8 cellular contexts compared by ENCODE assay signal in genomic region chr10:73543-74265, GRCh38. TPM values are rescaled to one million over a fixed set of nuclear protein-coding genes. Genes with fewer than 3 reads are reported as not detected.
DNase-seq lines count a peak whose midpoint lies in the region; FAIRE-seq and TF ChIP-seq lines count a peak whose summit lies in the region.
"Not testable (repeated sequence)": the region's sequence is repeated elsewhere in the genome, so short reads cannot be mapped to it uniquely, and the experiment has no call there.

No MANE protein-coding gene starts in this region.

- H3K27ac ChIP-seq in SJSA1 = peak overlapping the region; percentile 19; the same call in 1 of the 2 replicates
- not testable (repeated sequence) for H3K27ac ChIP-seq in H1 (ENCODE audit: low read depth, low read length); keratinocyte (ENCODE audit: control insufficient read depth, insufficient read depth, low read length); substantia nigra (ENCODE audit: low read depth, low read length, poor library complexity, severe bottlenecking)

- H4K20me1 ChIP-seq in H1 (replicated peaks in 1 of 2; ENCODE audit: control insufficient read depth in 1 of 2, insufficient read depth in 2 of 2, low read length in 2 of 2); keratinocyte (ENCODE audit: control insufficient read depth, extremely low read depth, insufficient read depth, low read length): not testable (repeated sequence)

- H2AFZ ChIP-seq in H1 (ENCODE audit: low read length) = not testable (repeated sequence)
- peak overlapping the region; percentile 61 for H2AFZ ChIP-seq in keratinocyte (ENCODE audit: control insufficient read depth, low read length)

- not testable (repeated sequence) for H3K9me3 ChIP-seq in Caco-2; SJSA1 (replicated peaks); H1 (ENCODE audit: insufficient read depth in 2 of 2, low read depth in 1 of 2, low read length in 1 of 2); keratinocyte (ENCODE audit: control insufficient read depth, low read depth, low read length)

- H3K4me2 ChIP-seq in H1 (ENCODE audit: insufficient read depth in 1 of 2, low read depth in 2 of 2, low read length in 2 of 2) = peak overlapping the region; percentile 71 to 74; a peak in 3 of 4 replicates
- H3K4me2 ChIP-seq in keratinocyte (ENCODE audit: control insufficient read depth, extremely low read depth, insufficient read depth, low read depth, low read length) = peak overlapping the region; percentile 62

- not testable (repeated sequence) for H4K5ac ChIP-seq in H1 (ENCODE audit: insufficient read length, low read depth, low read length)

- TF ChIP-seq CTCF in Caco-2 (IDR thresholded peaks at IDR 0.05; ENCODE audit: insufficient read depth in 1 of 2, low read depth in 1 of 2, low read length in 1 of 2, severe bottlenecking in 1 of 2, unreplicated experiment in 1 of 2) = peak; percentile 23 to 25
- TF ChIP-seq CTCF in H1 (IDR thresholded peaks at IDR 0.05; ENCODE audit: control extremely low read depth in 1 of 3, insufficient read depth in 1 of 3, low read depth in 1 of 3, low read length in 3 of 3) = peak; percentile 50 to 69 (median 55)
- TF ChIP-seq CTCF in keratinocyte (optimal IDR thresholded peaks at IDR 0.05 in 1 of 3, IDR thresholded peaks at IDR 0.05 in 1 of 3, conservative IDR thresholded peaks at IDR 0.05 in 1 of 3; ENCODE audit: extremely low read depth in 1 of 3, insufficient read depth in 2 of 3, low read length in 3 of 3) = peak; percentile 22 to 71 (median 38)

- not testable (repeated sequence) for H3K79me1 ChIP-seq in H1 (ENCODE audit: low read depth, low read length)

- not testable (repeated sequence) for H3K27me3 Mint-ChIP-seq in Caco-2 (ENCODE audit: insufficient read depth, unreplicated experiment)
- H3K27me3 Mint-ChIP-seq in activated T-helper 1 cell treated with anti-CD3 and anti-CD28 coated beads, Interleukin-12 subunit alpha, Interleukin-12 subunit beta, Interleukin-2, Interleukin-4 antibody, amounts not matched to agents 30 ng/mL and 10 ng/mL and 1 ng/mL, durations not matched to agents 14 hours and 24 hours and 36 hours (ENCODE audit: insufficient read depth) = peaks cover 24% of the 10 kb centered on the region

- H4K8ac ChIP-seq in H1 (ENCODE audit: extremely low read depth, insufficient read depth, low read length) = peak overlapping the region; percentile 51; the same call in 1 of the 2 replicates

- dilution Hi-C loops in keratinocyte (cut with MboI; ENCODE audit: extremely low pct_ligation_motif_present, low sequenced_read_pairs) = not testable (repeated sequence)

- not testable (repeated sequence) for H3K4me3 Mint-ChIP-seq in Caco-2 (ENCODE audit: unreplicated experiment)
- peak overlapping the region; percentile 78 for H3K4me3 Mint-ChIP-seq in activated T-helper 1 cell treated with anti-CD3 and anti-CD28 coated beads, Interleukin-12 subunit alpha, Interleukin-12 subunit beta, Interleukin-2, Interleukin-4 antibody, amounts not matched to agents 30 ng/mL and 10 ng/mL and 1 ng/mL, durations not matched to agents 14 hours and 24 hours and 36 hours

- not testable (repeated sequence) for H3K56ac ChIP-seq in H1 (replicated peaks; ENCODE audit: insufficient read length, low read depth, low read length)

- WGBS in H1 (ENCODE audit: extremely low coverage in 1 of 2, insufficient coverage in 1 of 2, insufficient read length in 1 of 2, insufficient replicate concordance in 2 of 2, low coverage in 1 of 2, low lambda C conversion rate in 2 of 2, missing lambda C conversion rate in 1 of 2), 2 experiments = 13% methylated on average over 26 of the region's 65 CpGs; no CpG with 5 or more reads in 1 of the 2 experiments

- not testable (repeated sequence) for H2BK20ac ChIP-seq in H1 (ENCODE audit: low read length)

- not testable (repeated sequence) for H3K79me2 ChIP-seq in H1 (ENCODE audit: control insufficient read depth in 1 of 2, insufficient read depth in 2 of 2, low read length in 2 of 2); keratinocyte (ENCODE audit: control insufficient read depth, insufficient read depth, low read length)

- TF ChIP-seq POLR2A in H1 (IDR thresholded peaks at IDR 0.05; ENCODE audit: control extremely low read depth in 1 of 2, low read depth in 2 of 2, low read length in 2 of 2) = not testable (repeated sequence)

- FAIRE-seq in H1 (lab: Jason Lieb, UNC); keratinocyte (lab: Jason Lieb, UNC): not testable (repeated sequence)

- H4K91ac ChIP-seq in H1 (replicated peaks; ENCODE audit: insufficient read length, low read length) = not testable (repeated sequence)

- intact Hi-C loops in Caco-2 (cut with micrococcal nuclease; ENCODE audit: unreplicated experiment); activated T-helper 1 cell treated with anti-CD3 and anti-CD28 coated beads, Interleukin-12 subunit alpha, Interleukin-12 subunit beta, Interleukin-2, Interleukin-4 antibody, amounts not matched to agents 30 ng/mL and 10 ng/mL and 1 ng/mL, durations not matched to agents 14 hours and 24 hours and 36 hours (cut with micrococcal nuclease); posterior cingulate gyrus (cut with DNase I): not testable (repeated sequence)

- H3K9me3 Mint-ChIP-seq in Caco-2 (ENCODE audit: unreplicated experiment); activated T-helper 1 cell treated with anti-CD3 and anti-CD28 coated beads, Interleukin-12 subunit alpha, Interleukin-12 subunit beta, Interleukin-2, Interleukin-4 antibody, amounts not matched to agents 30 ng/mL and 10 ng/mL and 1 ng/mL, durations not matched to agents 14 hours and 24 hours and 36 hours: not testable (repeated sequence)

- H3K4ac ChIP-seq in H1 (replicated peaks; ENCODE audit: insufficient read length, low read depth, low read length) = not testable (repeated sequence)

- DNase-seq in Caco-2 (peak in 1 of 2 experiments; percentile 50), SJSA1 (ENCODE audit: low read depth in 1 of 2, low spot score in 2 of 2) (peak; percentile 64 to 75), H1 (ENCODE audit: low read depth in 1 of 2, low spot score in 2 of 2) (peak in 1 of 2 experiments; percentile 86), posterior cingulate gyrus (peak in 6 of 10 donors; percentile 16 to 81 (median 49)), substantia nigra (lab: John Stamatoyannopoulos, UW) (peak in 28 of 49 donors; percentile 5 to 50 (median 26))
- DNase-seq in Jurkat, Clone E6-1 (ENCODE audit: low read depth, low spot score); keratinocyte (ENCODE audit: low read depth, low spot score): not testable (repeated sequence)
- DNase-seq in activated T-helper 1 cell treated with anti-CD3 and anti-CD28 coated beads, Interleukin-12 subunit alpha, Interleukin-12 subunit beta, Interleukin-2, Interleukin-4 antibody, amounts not matched to agents 30 ng/mL and 10 ng/mL and 1 ng/mL, durations not matched to agents 14 hours and 24 hours and 36 hours (ENCODE audit: low spot score) = peak; percentile 18

- POLR2A ChIA-PET in Caco-2 (lab: Charles Lee); H1 (lab: Charles Lee; ENCODE audit: partially characterized antibody): not testable (repeated sequence)

- not testable (repeated sequence) for H2BK12ac ChIP-seq in H1 (ENCODE audit: low read depth, low read length)

- peak; percentile 64 to 72 for TF ChIP-seq RAD21 in H1 (IDR thresholded peaks at IDR 0.05 in 1 of 2, conservative IDR thresholded peaks at IDR 0.05 in 1 of 2; ENCODE audit: low read depth in 2 of 2, low read length in 2 of 2)

- H3K36me3 Mint-ChIP-seq in Caco-2 (ENCODE audit: insufficient read depth, unreplicated experiment); activated T-helper 1 cell treated with anti-CD3 and anti-CD28 coated beads, Interleukin-12 subunit alpha, Interleukin-12 subunit beta, Interleukin-2, Interleukin-4 antibody, amounts not matched to agents 30 ng/mL and 10 ng/mL and 1 ng/mL, durations not matched to agents 14 hours and 24 hours and 36 hours (ENCODE audit: low read depth): not testable (repeated sequence)

- not testable (repeated sequence) for H3K4me1 ChIP-seq in Caco-2; SJSA1 (replicated peaks); H1 (replicated peaks in 1 of 4; ENCODE audit: control insufficient read depth in 3 of 4, insufficient read depth in 4 of 4, low read length in 3 of 4); keratinocyte (ENCODE audit: control insufficient read depth, extremely low read depth, insufficient read depth, low read length)

- TF ChIP-seq EP300 in H1 (IDR thresholded peaks at IDR 0.05; ENCODE audit: borderline replicate concordance in 1 of 2, low read depth in 2 of 2, low read length in 2 of 2) = not testable (repeated sequence)

- not testable (repeated sequence) for H3K23me2 ChIP-seq in H1 (ENCODE audit: low read depth, low read length)

- not testable (repeated sequence) for H2BK120ac ChIP-seq in H1 (replicated peaks; ENCODE audit: low read depth, low read length)

- not testable (repeated sequence) for H3K23ac ChIP-seq in H1 (ENCODE audit: insufficient read length)

- not testable (repeated sequence) for H2BK15ac ChIP-seq in H1 (ENCODE audit: low read length)

- H3K9me1 ChIP-seq in keratinocyte (ENCODE audit: control insufficient read depth, extremely low read depth, insufficient read depth, low read length) = not testable (repeated sequence)

- peak overlapping the region; percentile 48 for H3K18ac ChIP-seq in H1 (ENCODE audit: extremely low read depth, low read length)

- H2AK5ac ChIP-seq in H1 (ENCODE audit: low read depth, low read length) = not testable (repeated sequence)

- H3K4me3 ChIP-seq in Caco-2 (ENCODE audit: low read depth, low read length) (peak overlapping the region; percentile 10), SJSA1 (peak overlapping the region; percentile 55), H1 (ENCODE audit: extremely low read depth in 1 of 4, insufficient read depth in 2 of 4, low read depth in 3 of 4, low read length in 4 of 4) (peak overlapping the region; percentile 56 to 71 (median 57)), keratinocyte (ENCODE audit: control insufficient read depth in 2 of 3, extremely low read depth in 1 of 3, insufficient read depth in 2 of 3, low read depth in 1 of 3, low read length in 3 of 3) (peak overlapping the region; percentile 36 to 51 (median 42))
- H3K4me3 ChIP-seq in Jurkat, Clone E6-1 (ENCODE audit: low read length) = peak overlapping the region; percentile 22; the same call in 1 of the 2 replicates

- not testable (repeated sequence) for H3K27me3 ChIP-seq in Caco-2 (replicated peaks; ENCODE audit: control insufficient read depth, insufficient read depth, low read length); SJSA1 (replicated peaks); keratinocyte (ENCODE audit: control insufficient read depth, extremely low read depth, insufficient read depth, low read length)
- peaks cover 0 to 11% (median 5%) of the 10 kb centered on the region in 4 experiments; a peak in 4 of 7 replicates for H3K27me3 ChIP-seq in H1 (replicated peaks in 1 of 4; ENCODE audit: control insufficient read depth in 3 of 4, extremely low read depth in 1 of 4, insufficient read depth in 3 of 4, low read length in 3 of 4)

- BruUV-seq in Caco-2 (replicated peaks; lab: Mats Ljungman, UMichigan) = not testable (repeated sequence)

- H3K9ac ChIP-seq in H1 (replicated peaks in 1 of 4; ENCODE audit: extremely low read depth in 1 of 4, low read depth in 3 of 4, low read length in 3 of 4) = peak overlapping the region in 1 of 4 experiments; percentile 37; a peak in 2 of 7 replicates
- peak overlapping the region; percentile 15 for H3K9ac ChIP-seq in keratinocyte (ENCODE audit: control insufficient read depth, extremely low read depth, insufficient read depth, low read length)

- CTCF ChIA-PET in Caco-2 (lab: Charles Lee) (interaction anchor here (0.8 kb wide), 1 partner anchor 939 kb away, joined by 3 read pairs; no protein-coding TSS in a partner anchor), H1 (lab: Charles Lee; ENCODE audit: partially characterized antibody) (interaction anchor here (0.9 to 1.2 kb wide), 2 partner anchors 20 to 22 kb away, joined by 3 read pairs; no protein-coding TSS in a partner anchor)

- not testable (repeated sequence) for H2BK5ac ChIP-seq in H1 (ENCODE audit: low read depth, low read length)

- H3K27ac Mint-ChIP-seq in Caco-2 (ENCODE audit: unreplicated experiment); activated T-helper 1 cell treated with anti-CD3 and anti-CD28 coated beads, Interleukin-12 subunit alpha, Interleukin-12 subunit beta, Interleukin-2, Interleukin-4 antibody, amounts not matched to agents 30 ng/mL and 10 ng/mL and 1 ng/mL, durations not matched to agents 14 hours and 24 hours and 36 hours: not testable (repeated sequence)

- H3K36me3 ChIP-seq in Caco-2 (ENCODE audit: control insufficient read depth, insufficient read depth, low read length); SJSA1; H1 (ENCODE audit: control insufficient read depth in 2 of 4, insufficient read depth in 4 of 4, low read length in 3 of 4); keratinocyte (ENCODE audit: control insufficient read depth in 2 of 2, extremely low read depth in 1 of 2, insufficient read depth in 2 of 2, low read length in 2 of 2): not testable (repeated sequence)

- H3K4me1 Mint-ChIP-seq in Caco-2 (ENCODE audit: low read depth, unreplicated experiment); activated T-helper 1 cell treated with anti-CD3 and anti-CD28 coated beads, Interleukin-12 subunit alpha, Interleukin-12 subunit beta, Interleukin-2, Interleukin-4 antibody, amounts not matched to agents 30 ng/mL and 10 ng/mL and 1 ng/mL, durations not matched to agents 14 hours and 24 hours and 36 hours (ENCODE audit: low read depth): not testable (repeated sequence)

- H3K14ac ChIP-seq in H1 (ENCODE audit: insufficient read length) = not testable (repeated sequence)

RNA-seq across cellular contexts. Expression of gene TUBB8, which starts 24.6 kb away (rescaled TPM):
- total RNA-seq in Caco-2 (2022) = 0.37 TPM in 1 of 2 replicates, not detected in the other
- polyA plus RNA-seq in Jurkat, Clone E6-1 (2012; ENCODE audit: insufficient read depth, insufficient read length) = not detected
- 0.28 and 0.68 TPM in 2 replicates for total RNA-seq in SJSA1 (2014; rRNA removed; shearing (Covaris generic))
- not detected in 2 replicates for total RNA-seq in activated T-helper 1 cell treated with anti-CD3 and anti-CD28 coated beads, Interleukin-12 subunit alpha, Interleukin-12 subunit beta, Interleukin-2, Interleukin-4 antibody, amounts not matched to agents 30 ng/mL and 10 ng/mL and 1 ng/mL, durations not matched to agents 14 hours and 24 hours and 36 hours
- total RNA-seq in H1 (2021; fragmentation: NEBNext Ultra II Directional; extraction: Animal tissue kit (Norgen Biotek cat#: 25700)) = 1.4 and 1.5 TPM in 2 replicates
- polyA plus RNA-seq in H1 (2011; rRNA removed) (1.4 and 3.0 TPM in 2 replicates), keratinocyte (0.05 to 0.10 TPM in 2 of 3 replicates, not detected in the other)
- polyA plus RNA-seq in H1 (2011; cell fraction: cytosol; rRNA removed) = 2.0 TPM
- polyA plus RNA-seq in H1 (2011; cell fraction: nucleus; rRNA removed) = 4.1 TPM
- polyA plus RNA-seq in H1 (2012, experiment 1 of 2) = 1.0 to 1.9 TPM (median 1.7 TPM) in 4 replicates
- 0.43 TPM for polyA plus RNA-seq in H1 (2012, experiment 2 of 2)
- 0.63 TPM for polyA plus RNA-seq in H1 (2013, experiment 1 of 2)
- 0.57 TPM for polyA plus RNA-seq in H1 (2013, experiment 2 of 2)
- polyA minus RNA-seq in H1 (2011; rRNA and poly(A)+ RNA removed) = 0.61 and 0.79 TPM in 2 replicates
- polyA minus RNA-seq in H1 (2011; cell fraction: cytosol; rRNA and poly(A)+ RNA removed) = 1.3 TPM
- not detected for polyA minus RNA-seq in H1 (2011; cell fraction: nucleus; rRNA and poly(A)+ RNA removed)
- polyA plus RNA-seq in keratinocyte (2011; ENCODE audit: low read depth) = not detected
- polyA plus RNA-seq in keratinocyte (2011; cell fraction: cytosol; rRNA removed) = not detected in 2 replicates
- 0.11 TPM in 1 of 2 replicates, not detected in the other for polyA plus RNA-seq in keratinocyte (2011; cell fraction: nucleus; rRNA removed)
- polyA plus RNA-seq in keratinocyte (2012; ENCODE audit: low replicate concordance) = not detected in 2 replicates
- 0.32 TPM in 1 of 3 replicates, not detected in the others for polyA minus RNA-seq in keratinocyte
- not detected for polyA minus RNA-seq in keratinocyte (2011; cell fraction: cytosol; rRNA and poly(A)+ RNA removed)
- polyA minus RNA-seq in keratinocyte (2011; cell fraction: nucleus; rRNA and poly(A)+ RNA removed) = not detected in 2 replicates
